7 cellular contexts compared by ENCODE assay signal in genomic region chr5:10601246-10602030, GRCh38. TPM values are rescaled to one million over a fixed set of nuclear protein-coding genes. Genes with fewer than 3 reads are reported as not detected.
A peak's percentile ranks its signal among the peaks of the same experiment; 100 is the strongest.
DNase-seq lines count a peak whose midpoint lies in the region; ATAC-seq and TF ChIP-seq lines count a peak whose summit lies in the region.

No MANE protein-coding gene starts in this region.

- no TSS peak for BruUV-seq in HCT116 (replicated peaks; lab: Mats Ljungman, UMichigan)

- intact Hi-C loops in HCT116 (cut with micrococcal nuclease), result no loop called here
- intact Hi-C loops in CD4-positive, alpha-beta T cell (cut with DNase I, micrococcal nuclease), result no loop called here

- no peak overlapping the region for H3K27ac Mint-ChIP-seq in CD4-positive, alpha-beta T cell

- peaks cover 28 to 49% of the 10 kb centered on the region in 2 experiments for H3K4me1 ChIP-seq in HCT116 (ENCODE audit: control insufficient read depth in 1 of 2, insufficient read depth in 2 of 2, low read length in 2 of 2)
- peaks cover 8% of the 10 kb centered on the region for H3K4me1 ChIP-seq in SJCRH30
- peaks cover 3 to 10% of the 10 kb centered on the region in 2 donors for H3K4me1 ChIP-seq in mucosa of rectum (ENCODE audit: control insufficient read depth in 2 of 2, insufficient read depth in 2 of 2, low read length in 2 of 2)

- H3K4me2 ChIP-seq in HCT116 (ENCODE audit: low read length), result peak overlapping the region; percentile 58

- peaks cover 60% of the 10 kb centered on the region; the same call in 1 of the 2 replicates for H3K79me2 ChIP-seq in HCT116 (ENCODE audit: insufficient read depth, low read length)

- RAD21 ChIA-PET in HCT116 (lab: Charles Lee; ENCODE audit: low non-redundant PET in 1 of 2, low total read pairs in 2 of 2, uncharacterized antibody in 2 of 2, unreplicated experiment in 2 of 2), result no interaction called here

- H3K9me2 ChIP-seq in HCT116 (ENCODE audit: insufficient read depth), result no peaks in the 10 kb centered on the region

- ATAC-seq in GM18502 (IDR thresholded peaks at IDR 0.05; ENCODE audit: poor library complexity, unreplicated experiment) (peak; percentile 59), HCT116 (peak; percentile 75)
- ATAC-seq in CD4-positive, alpha-beta T cell (ENCODE audit: poor library complexity), result no peak

- H3K36me3 Mint-ChIP-seq in CD4-positive, alpha-beta T cell (ENCODE audit: low read depth), result peaks cover 5% of the 10 kb centered on the region

- peak overlapping the region; percentile 9; the same call in 1 of the 2 replicates for H3K9ac ChIP-seq in HCT116 (ENCODE audit: low read length)
- no peak overlapping the region for H3K9ac ChIP-seq in mucosa of rectum (ENCODE audit: low read depth in 1 of 2, low read length in 2 of 2)

- POLR2A ChIA-PET in HCT116 (lab: Charles Lee), result no interaction called here
- POLR2A ChIA-PET in CD4-positive, alpha-beta T cell (lab: Charles Lee), result no interaction called here

- no peak overlapping the region for H3K4me3 Mint-ChIP-seq in CD4-positive, alpha-beta T cell

- TF ChIP-seq CTCF in HCT116 (IDR thresholded peaks at IDR 0.05 in 2 of 3, conservative IDR thresholded peaks at IDR 0.05 in 1 of 3; ENCODE audit: borderline replicate concordance in 1 of 3, insufficient read depth in 1 of 3, low read depth in 2 of 3, low read length in 2 of 3), result no peak
- no peak for TF ChIP-seq CTCF in CD4-positive, alpha-beta T cell (IDR thresholded peaks at IDR 0.05)

- H3K27me3 Mint-ChIP-seq in CD4-positive, alpha-beta T cell, result peaks cover 5% of the 10 kb centered on the region

- H3K9me3 Mint-ChIP-seq in CD4-positive, alpha-beta T cell, result peaks cover 2% of the 10 kb centered on the region

- H3K36me3 ChIP-seq in HCT116 (ENCODE audit: control insufficient read depth in 1 of 2, insufficient read depth in 2 of 2, low read length in 2 of 2), result no peaks in the 10 kb centered on the region
- no peaks in the 10 kb centered on the region for H3K36me3 ChIP-seq in SJCRH30
- H3K36me3 ChIP-seq in mucosa of rectum (ENCODE audit: control insufficient read depth in 2 of 2, insufficient read depth in 2 of 2, low read length in 2 of 2), result no peaks in the 10 kb centered on the region

- no peak overlapping the region for H2AFZ ChIP-seq in HCT116 (ENCODE audit: low read depth, low read length, poor library complexity, severe bottlenecking)

- H3K4me3 ChIP-seq in HCT116 (replicated peaks in 1 of 2; ENCODE audit: low read depth in 1 of 2, low read length in 2 of 2) (peak overlapping the region in 1 of 2 experiments; percentile 20; a peak in 1 of 4 replicates), SJCRH30 (peak overlapping the region; percentile 29), mucosa of rectum (ENCODE audit: low read length in 2 of 2) (peak overlapping the region in 1 of 2 donors; percentile 30)

- CTCF ChIA-PET in HCT116 (lab: Charles Lee), result no interaction called here
- CTCF ChIA-PET in CD4-positive, alpha-beta T cell (lab: Charles Lee), result no interaction called here

- H3K27ac ChIP-seq in HCT116 (ENCODE audit: low read depth, low read length), result peak overlapping the region; percentile 11; the same call in 1 of the 2 replicates
- peak overlapping the region; percentile 70 for H3K27ac ChIP-seq in SJCRH30
- peak overlapping the region; percentile 34 for H3K27ac ChIP-seq in epithelial cell of prostate
- H3K27ac ChIP-seq in mucosa of rectum (ENCODE audit: low read depth in 2 of 2, low read length in 2 of 2), result peak overlapping the region; percentile 39 to 54
- no peak overlapping the region for H3K27ac ChIP-seq in CD4-positive, alpha-beta T cell (ENCODE audit: low read depth, low read length)

- H4K20me1 ChIP-seq in HCT116 (ENCODE audit: insufficient read depth), result no peaks in the 10 kb centered on the region

- no peak for TF ChIP-seq RAD21 in HCT116 (IDR thresholded peaks at IDR 0.05; ENCODE audit: low read depth)

- TF ChIP-seq POLR2A in HCT116 (IDR thresholded peaks at IDR 0.05; ENCODE audit: borderline replicate concordance, extremely low read depth, insufficient read depth, insufficient read length), result no peak

- peak; percentile 16 for DNase-seq in HCT116 (ENCODE audit: low read depth, low spot score)
- DNase-seq in M059J (ENCODE audit: low read depth), result peak; percentile 97
- DNase-seq in SJCRH30, result peak; percentile 88 to 95
- DNase-seq in epithelial cell of prostate (ENCODE audit: low read depth, low spot score), result peak; percentile 87
- DNase-seq in CD4-positive, alpha-beta T cell, result no peak

- H3K9me3 ChIP-seq in HCT116 (ENCODE audit: control insufficient read depth in 1 of 2, insufficient read depth in 1 of 2, low read depth in 1 of 2, low read length in 2 of 2) (no peaks in the 10 kb centered on the region), SJCRH30 (replicated peaks) (no peaks in the 10 kb centered on the region), mucosa of rectum (ENCODE audit: control insufficient read depth in 2 of 2, low read length in 2 of 2) (no peaks in the 10 kb centered on the region)
- no peaks in the 10 kb centered on the region for H3K9me3 ChIP-seq in CD4-positive, alpha-beta T cell (ENCODE audit: control insufficient read depth, low read length)

- no peaks in the 10 kb centered on the region for H3K4me1 Mint-ChIP-seq in CD4-positive, alpha-beta T cell (ENCODE audit: low read depth)

- H3K27me3 ChIP-seq in HCT116 (ENCODE audit: insufficient read depth, low read length), result no peaks in the 10 kb centered on the region
- no peaks in the 10 kb centered on the region for H3K27me3 ChIP-seq in SJCRH30
- H3K27me3 ChIP-seq in mucosa of rectum (ENCODE audit: control insufficient read depth in 2 of 2, insufficient read depth in 2 of 2, low read length in 2 of 2), result no peaks in the 10 kb centered on the region
- no peaks in the 10 kb centered on the region for H3K27me3 ChIP-seq in CD4-positive, alpha-beta T cell (ENCODE audit: control insufficient read depth, insufficient read depth, low read length)

TF ChIP-seq in HCT116, 20 proteins besides CTCF, POLR2A, EP300 and RAD21:
- no peak for TF ChIP-seq FOSL1 (IDR thresholded peaks at IDR 0.05; ENCODE audit: low read depth)
- no peak for TF ChIP-seq CEBPB (IDR thresholded peaks at IDR 0.05; ENCODE audit: low read depth)
- no peak for TF ChIP-seq JUND (IDR thresholded peaks at IDR 0.05)
- no peak for TF ChIP-seq CBX3 (IDR thresholded peaks at IDR 0.05; ENCODE audit: low read depth)
- TF ChIP-seq, protein P1, sequence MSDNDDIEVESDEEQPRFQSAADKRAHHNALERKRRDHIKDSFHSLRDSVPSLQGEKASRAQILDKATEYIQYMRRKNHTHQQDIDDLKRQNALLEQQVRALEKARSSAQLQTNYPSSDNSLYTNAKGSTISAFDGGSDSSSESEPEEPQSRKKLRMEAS (IDR thresholded peaks at IDR 0.05), result peak; percentile 73
- peak; percentile 57 for TF ChIP-seq POLR2AphosphoS5 (IDR thresholded peaks at IDR 0.05; ENCODE audit: low read depth, low read length)
- TF ChIP-seq SRF (IDR thresholded peaks at IDR 0.05; ENCODE audit: low read depth), result no peak
- TF ChIP-seq EZH2phosphoT487 (IDR thresholded peaks at IDR 0.05; ENCODE audit: borderline replicate concordance), result no peak
- no peak for TF ChIP-seq ATF3 (IDR thresholded peaks at IDR 0.05)
- no peak for TF ChIP-seq ZBTB33 (IDR thresholded peaks at IDR 0.05; ENCODE audit: extremely low read depth, insufficient replicate concordance, low read length)
- TF ChIP-seq ZFX (IDR thresholded peaks at IDR 0.05), result no peak
- TF ChIP-seq YY1 (IDR thresholded peaks at IDR 0.05; ENCODE audit: extremely low read depth, insufficient replicate concordance, low read depth, low read length), result no peak
- TF ChIP-seq ZNF274 (IDR thresholded peaks at IDR 0.05; ENCODE audit: low read depth, low read length), result no peak
- no peak for TF ChIP-seq ELF1 (IDR thresholded peaks at IDR 0.05; ENCODE audit: borderline replicate concordance, low read depth)
- TF ChIP-seq SP1 (IDR thresholded peaks at IDR 0.05; ENCODE audit: low read depth), result peak; percentile 48; the same call in 1 of the 2 replicates
- TF ChIP-seq SIN3A (IDR thresholded peaks at IDR 0.05; ENCODE audit: low read depth), result no peak; the same call in 1 of the 2 replicates

RNA-seq across cellular contexts. Expression of gene ANKRD33B, which starts 37.6 kb away (rescaled TPM):
- 10.9 TPM for total RNA-seq in HCT116 (2021; ENCODE audit: unreplicated experiment)
- polyA plus RNA-seq in HCT116 (2012), result 3.8 and 4.5 TPM in 2 replicates
- total RNA-seq in M059J (2014; rRNA removed; shearing (Covaris generic)), result 0.49 and 1.9 TPM in 2 replicates
- 3.5 and 4.0 TPM in 2 replicates for total RNA-seq in SJCRH30 (2014; rRNA removed; shearing (Covaris generic))
- total RNA-seq in CD4-positive, alpha-beta T cell, result 1 to 10 TPM in 1 of 2 experiments, under 1 TPM in 1; 0.99 to 1.3 TPM

Comparison
In these comparisons a context has a peak if more than half of its experiments do, and no peak if none do; other contexts are left out.
1. DNase-seq: peak in HCT116 (single experiment), M059J (single experiment), SJCRH30 (2 of 2) and epithelial cell of prostate (single experiment); none in CD4-positive, alpha-beta T cell (0 of 10).